ENCODE assay signal across 8 cellular contexts in genomic region chr10:125343118-125343752, GRCh38.
A peak's percentile ranks its signal among the peaks of the same experiment; 100 is the strongest.
DNase-seq lines count a peak whose midpoint lies in the region; ATAC-seq and TF ChIP-seq lines count a peak whose summit lies in the region.

No MANE protein-coding gene starts in this region.

- H3K36me3 Mint-ChIP-seq in stimulated activated naive B cell treated with anti-CD40 and anti-IgM and Interleukin-4, amounts not matched to agents 10 μg/mL and 1 μg/mL and 100 μg/mL, for 72 hours = peaks cover 0 to 3% of the 10 kb centered on the region in 2 donors

- no peaks in the 10 kb centered on the region for H3K4me1 ChIP-seq in KMS-11 (ENCODE audit: low read depth, poor library complexity, severe bottlenecking)

- H3K27me3 ChIP-seq in KMS-11 (ENCODE audit: insufficient read depth, low read depth) (no peaks in the 10 kb centered on the region), neural cell (ENCODE audit: insufficient read depth, low read depth, low read length) (no peaks in the 10 kb centered on the region)

- no peak for TF ChIP-seq EP300 in neural cell (conservative IDR thresholded peaks at IDR 0.05; ENCODE audit: poor library complexity, severe bottlenecking)

- TF ChIP-seq CTCF in KMS-11 (conservative IDR thresholded peaks at IDR 0.05; ENCODE audit: low read depth, low read length) (peak; percentile 54), coronary artery (IDR thresholded peaks at IDR 0.05) (peak; percentile 31), neural cell (IDR thresholded peaks at IDR 0.05; ENCODE audit: poor library complexity, severe bottlenecking) (peak; percentile 60)

- peaks cover 30 to 53% of the 10 kb centered on the region in 2 donors for H3K27me3 Mint-ChIP-seq in stimulated activated naive B cell treated with anti-CD40 and anti-IgM and Interleukin-4, amounts not matched to agents 10 μg/mL and 1 μg/mL and 100 μg/mL, for 72 hours

- H3K9me3 ChIP-seq in neural cell (ENCODE audit: low read length) = no peaks in the 10 kb centered on the region

- peaks cover 6 to 14% of the 10 kb centered on the region in 2 donors for H3K4me1 Mint-ChIP-seq in stimulated activated naive B cell treated with anti-CD40 and anti-IgM and Interleukin-4, amounts not matched to agents 10 μg/mL and 1 μg/mL and 100 μg/mL, for 72 hours

- peaks cover 8% of the 10 kb centered on the region in 2 donors for H3K9me3 Mint-ChIP-seq in stimulated activated naive B cell treated with anti-CD40 and anti-IgM and Interleukin-4, amounts not matched to agents 10 μg/mL and 1 μg/mL and 100 μg/mL, for 72 hours

- H3K27ac Mint-ChIP-seq in stimulated activated naive B cell treated with anti-CD40 and anti-IgM and Interleukin-4, amounts not matched to agents 10 μg/mL and 1 μg/mL and 100 μg/mL, for 72 hours = no peak overlapping the region

- TF ChIP-seq RAD21 in neural cell (conservative IDR thresholded peaks at IDR 0.05) = peak; percentile 48

- H2AFZ ChIP-seq in KMS-11 (ENCODE audit: low read depth) (no peak overlapping the region), neural cell (ENCODE audit: low read depth, low read length) (no peak overlapping the region)

- no peaks in the 10 kb centered on the region for H3K9me2 ChIP-seq in neural cell (ENCODE audit: insufficient read depth, low read length)

- H3K4me3 Mint-ChIP-seq in stimulated activated naive B cell treated with anti-CD40 and anti-IgM and Interleukin-4, amounts not matched to agents 10 μg/mL and 1 μg/mL and 100 μg/mL, for 72 hours = no peak overlapping the region

- DNase-seq in DMS53 treated with DMSO at 0.1 percent for 48 hours (lab: John Stamatoyannopoulos, UW; ENCODE audit: unreplicated experiment) = peak; percentile 13
- DNase-seq in coronary artery (ENCODE audit: low spot score) = no peak
- no peak for DNase-seq in stimulated activated naive B cell treated with anti-CD40 and anti-IgM and Interleukin-4, amounts not matched to agents 10 μg/mL and 1 μg/mL and 100 μg/mL, for 72 hours
- no peak for DNase-seq in activated CD8-positive, alpha-beta memory T cell treated with anti-CD3 and anti-CD28 coated beads for 24 hours
- DNase-seq in NCI-H2196 (lab: John Stamatoyannopoulos, UW; ENCODE audit: unreplicated experiment) = no peak

- H3F3A ChIP-seq in neural cell (ENCODE audit: insufficient read depth, low read length, poor library complexity, severe bottlenecking) = no peaks in the 10 kb centered on the region

- no peak overlapping the region for H3K4me3 ChIP-seq in KMS-11 (IDR thresholded peaks at IDR 0.05; ENCODE audit: insufficient read depth, low read depth, low read length)
- no peak overlapping the region for H3K4me3 ChIP-seq in coronary artery
- H3K4me3 ChIP-seq in neural cell (ENCODE audit: low read length) = peak overlapping the region; percentile 26

- H3K36me3 ChIP-seq in KMS-11 (ENCODE audit: insufficient read depth) = no peaks in the 10 kb centered on the region
- H3K36me3 ChIP-seq in neural cell (ENCODE audit: insufficient read depth, low read length) = no peaks in the 10 kb centered on the region

- no peak for ATAC-seq in stimulated activated naive B cell treated with anti-CD40 and anti-IgM and Interleukin-4, amounts not matched to agents 10 μg/mL and 1 μg/mL and 100 μg/mL, for 72 hours (replicated peaks)
- ATAC-seq in GM18868 (IDR thresholded peaks at IDR 0.05; ENCODE audit: unreplicated experiment) = no peak

- H3K9ac ChIP-seq in KMS-11 (no peak overlapping the region), neural cell (ENCODE audit: low read length) (peak overlapping the region; percentile 37)

- H3K4me2 ChIP-seq in KMS-11 = no peak overlapping the region
- peak overlapping the region; percentile 14 for H3K4me2 ChIP-seq in neural cell (ENCODE audit: low read length)

- no peaks in the 10 kb centered on the region for H3K79me2 ChIP-seq in KMS-11 (ENCODE audit: insufficient read depth, low read depth)
- H3K79me2 ChIP-seq in neural cell (replicated peaks; ENCODE audit: insufficient read depth, low read length) = no peaks in the 10 kb centered on the region

- no peaks in the 10 kb centered on the region for H4K20me1 ChIP-seq in KMS-11 (ENCODE audit: insufficient read depth)
- H4K20me1 ChIP-seq in neural cell (ENCODE audit: insufficient read depth) = no peaks in the 10 kb centered on the region

- H3K27ac ChIP-seq in KMS-11 (no peak overlapping the region), coronary artery (no peak overlapping the region), neural cell (ENCODE audit: low read length) (peak overlapping the region; percentile 85)

TF ChIP-seq in neural cell, 6 proteins besides CTCF, POLR2A, EP300 and RAD21:
- TF ChIP-seq SMC3 (conservative IDR thresholded peaks at IDR 0.05; ENCODE audit: poor library complexity) (peak; percentile 63), REST (IDR thresholded peaks at IDR 0.05; ENCODE audit: borderline replicate concordance) (no peak)
